8 cellular contexts compared by ENCODE assay signal in the genomic region with DNA sequence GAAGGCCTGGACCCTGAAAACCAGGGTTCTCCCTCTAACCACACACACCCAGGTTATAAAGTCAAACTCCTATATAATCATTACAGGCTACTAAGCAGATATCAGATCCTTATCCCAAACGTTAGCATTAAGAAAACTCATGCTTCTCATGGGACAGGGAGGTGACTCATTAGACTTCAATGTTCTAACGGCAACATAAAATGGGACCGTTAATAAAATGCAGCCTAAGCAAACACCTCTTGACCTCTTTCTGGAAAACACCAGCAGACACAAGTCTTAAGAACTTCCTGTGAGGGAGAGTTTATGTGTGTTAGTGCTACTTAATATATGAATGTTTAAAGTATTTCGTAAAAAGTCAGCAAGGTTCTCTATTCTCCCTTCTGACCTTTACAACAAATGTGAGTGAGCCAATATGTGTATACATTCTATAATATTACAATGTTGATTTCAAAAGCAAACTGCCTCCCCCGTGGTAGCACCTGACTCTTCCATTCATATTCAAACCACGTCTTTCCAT. TPM values are rescaled to one million over a fixed set of nuclear protein-coding genes. Genes with fewer than 3 reads are reported as not detected.
DNase-seq lines count a peak whose midpoint lies in the region; TF ChIP-seq lines count a peak whose summit lies in the region.

No MANE protein-coding gene starts in this region.

- H3K27ac Mint-ChIP-seq in endodermal cell: peak overlapping the region; percentile 3
- H3K27ac Mint-ChIP-seq in osteocyte (ENCODE audit: unreplicated experiment): peak overlapping the region; percentile 98

- peaks cover 38% of the 10 kb centered on the region for H3K4me1 Mint-ChIP-seq in endodermal cell
- peaks cover 94% of the 10 kb centered on the region for H3K4me1 Mint-ChIP-seq in osteocyte (ENCODE audit: unreplicated experiment)

- no peaks in the 10 kb centered on the region for H3K27me3 ChIP-seq in endodermal cell (ENCODE audit: control insufficient read depth, insufficient read depth, low read length, poor library complexity, severe bottlenecking)

- H3K27me3 Mint-ChIP-seq in endodermal cell (ENCODE audit: insufficient read depth) (no peaks in the 10 kb centered on the region), osteocyte (ENCODE audit: unreplicated experiment) (no peaks in the 10 kb centered on the region)

- 42 to 53% methylated on average over 2 to 5 of the region's 6 CpGs for WGBS in endodermal cell (ENCODE audit: insufficient coverage in 1 of 2, insufficient read length in 1 of 2), 2 experiments

- no peaks in the 10 kb centered on the region for H3K36me3 ChIP-seq in endodermal cell (ENCODE audit: control insufficient read depth, insufficient read depth, low read length)

- no peak for TF ChIP-seq CTCF in endodermal cell (conservative IDR thresholded peaks at IDR 0.05)
- no peak for TF ChIP-seq CTCF in osteocyte (IDR thresholded peaks at IDR 0.05)

- H3K27ac ChIP-seq in endodermal cell (ENCODE audit: low read depth, low read length): no peak overlapping the region

- H3K4me1 ChIP-seq in endodermal cell (ENCODE audit: control insufficient read depth, insufficient read depth, low read length): peaks cover 3% of the 10 kb centered on the region

- H3K4me3 ChIP-seq in endodermal cell (ENCODE audit: low read length): no peak overlapping the region

- peaks cover 2% of the 10 kb centered on the region for H3K36me3 Mint-ChIP-seq in endodermal cell (ENCODE audit: low read depth)
- no peaks in the 10 kb centered on the region for H3K36me3 Mint-ChIP-seq in osteocyte (ENCODE audit: unreplicated experiment)

- no peak overlapping the region for H3K9ac ChIP-seq in endodermal cell (ENCODE audit: extremely low read depth, low read length, poor library complexity, severe bottlenecking)

- H3K9me3 Mint-ChIP-seq in endodermal cell (no peaks in the 10 kb centered on the region), osteocyte (ENCODE audit: unreplicated experiment) (no peaks in the 10 kb centered on the region)

- H3K4me3 Mint-ChIP-seq in endodermal cell (no peak overlapping the region), osteocyte (ENCODE audit: unreplicated experiment) (peak overlapping the region; percentile 35)

- DNase-seq in COLO829 (ENCODE audit: low spot score): peak; percentile 33
- DNase-seq in OCI-M1 (lab: John Stamatoyannopoulos, UW): peak; percentile 50
- DNase-seq in endodermal cell: no peak
- DNase-seq in osteocyte (ENCODE audit: extremely low spot score, unreplicated experiment): no peak
- no peak for DNase-seq in activated gamma-delta T cell (lab: John Stamatoyannopoulos, UW)
- DNase-seq in NCI-H69 (lab: John Stamatoyannopoulos, UW): no peak
- DNase-seq in occipital lobe (lab: John Stamatoyannopoulos, UW): no peak
- DNase-seq in NOMO-1 (lab: John Stamatoyannopoulos, UW; ENCODE audit: unreplicated experiment in 2 of 2): no peak

- peaks cover 11% of the 10 kb centered on the region for H3K9me3 ChIP-seq in endodermal cell (ENCODE audit: control insufficient read depth, low read length)

RNA-seq across cellular contexts. Expression of a gene that starts 31.7 kb away (rescaled TPM):
- 10 to 100 TPM; 22.9 to 31.8 TPM for total RNA-seq in endodermal cell
- polyA plus RNA-seq in endodermal cell (2013, experiment 1 of 2): 22.0 TPM
- 24.4 TPM for polyA plus RNA-seq in endodermal cell (2013, experiment 2 of 2)
- total RNA-seq in osteocyte: 34.8 and 36.9 TPM in 2 replicates
- 39.9 TPM for total RNA-seq in occipital lobe

Comparison
In these comparisons a context has a peak if more than half of its experiments do, and no peak if none do; other contexts are left out.
1. DNase-seq: peak in COLO829 (single experiment) and OCI-M1 (single experiment); none in endodermal cell (single experiment), osteocyte (single experiment), activated gamma-delta T cell (single experiment), NCI-H69 (single experiment), occipital lobe (single experiment) and NOMO-1 (0 of 2).